ENCODE assay signal across 26 cellular contexts in the genomic region with DNA sequence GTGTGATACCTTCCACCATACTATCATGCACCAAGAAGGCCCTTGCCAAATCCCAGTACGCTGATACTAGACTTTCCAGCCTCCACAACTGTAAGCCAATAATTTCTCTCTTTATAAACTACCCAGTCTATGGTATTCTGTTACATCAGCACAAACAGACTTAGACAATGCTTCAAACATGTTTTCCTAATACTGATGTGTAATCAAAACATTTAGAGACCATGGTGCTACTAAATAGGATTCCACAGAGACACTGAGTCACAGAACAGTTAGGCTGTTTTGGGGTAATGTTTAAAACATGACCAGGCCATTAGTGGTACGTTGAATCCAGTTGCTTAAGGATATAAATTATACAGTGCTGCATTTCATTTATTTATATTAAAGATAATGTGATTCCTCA.
DNase-seq lines count a peak whose midpoint lies in the region; ATAC-seq and TF ChIP-seq lines count a peak whose summit lies in the region.
"Had no signal": no experiment of that assay in that cellular context is flagged by ENCODE, and none has a peak within 500 bp of the region (broad histone marks: within the 10 kb centered on the region; RNA-seq: fewer than 3 reads in every experiment).

No MANE protein-coding gene starts in this region.

- peaks cover 39% of the 10 kb centered on the region for H3K36me3 Mint-ChIP-seq in chondrocyte (ENCODE audit: low read depth)

- peak; percentile 41 for DNase-seq in AG04450 (ENCODE audit: low read depth, low spot score)
- DNase-seq in HCEC 1CT = peak; percentile 41
- no peak for DNase-seq in chondrocyte (ENCODE audit: low spot score)
- DNase-seq in head of caudate nucleus = no peak
- DNase-seq: activated CD4-positive, alpha-beta T cell treated with anti-CD3 and anti-CD28 coated beads, Interleukin-2, amount 50 U/mL, for 48 hours; activated effector memory CD4-positive, alpha-beta T cell treated with Interleukin-2 at 50 U/mL for 16 hours; colonic mucosa; endodermal cell; esophagus squamous epithelium; heart left ventricle; left cardiac atrium; mammary epithelial cell; MV-4-11; NCI-H1694 treated with DMSO at 0.1 percent for 48 hours; NCI-H526; SJCRH30; spleen; stimulated activated CD4-positive, alpha-beta T cell treated with anti-CD3 and anti-CD28 coated beads, Interleukin-2, amount 100 ng/mL, for 48 hours; T-cell had no signal

- H3K27me3 Mint-ChIP-seq in chondrocyte (ENCODE audit: low read depth) = no peaks in the 10 kb centered on the region
- H3K27me3 Mint-ChIP-seq: stimulated activated memory B cell treated with anti-CD40 and anti-IgM and Interleukin-4, amounts not matched to agents 10 μg/mL and 1 μg/mL and 100 μg/mL, for 72 hours; T-cell had no signal

- intact Hi-C loops in head of caudate nucleus (cut with DNase I) = no loop called here

- peaks cover 99% of the 10 kb centered on the region for H3K36me3 ChIP-seq in neutrophil
- H3K36me3 ChIP-seq: breast epithelium, colonic mucosa had no signal

- H3K27ac ChIP-seq in AG04450 (ENCODE audit: low read depth, low read length) (no peak overlapping the region), neutrophil (peak overlapping the region; percentile 17)
- H3K27ac ChIP-seq: breast epithelium, colonic mucosa, esophagus squamous epithelium, heart left ventricle, SJCRH30, spleen, suprapubic skin had no signal

- H3K4me3 ChIP-seq in AG04450 (ENCODE audit: low read depth, low read length) (no peak overlapping the region), neutrophil (ENCODE audit: low read depth in 1 of 2, low read length in 1 of 2) (no peak overlapping the region)
- H3K4me3 ChIP-seq: breast epithelium, colonic mucosa, esophagus squamous epithelium, heart left ventricle, SJCRH30, spleen, suprapubic skin had no signal

- H3K4me1 Mint-ChIP-seq in chondrocyte (ENCODE audit: low read depth) = peaks cover 59% of the 10 kb centered on the region
- H3K4me1 Mint-ChIP-seq: CD14-positive monocyte had no signal

- H3K27me3 ChIP-seq in AG04450 (ENCODE audit: control insufficient read depth, insufficient read depth, low read length) (no peaks in the 10 kb centered on the region), neutrophil (no peaks in the 10 kb centered on the region)
- H3K27me3 ChIP-seq: breast epithelium, colonic mucosa, esophagus squamous epithelium, heart left ventricle, SJCRH30, spleen, suprapubic skin had no signal

- CTCF ChIA-PET in AG04450 (lab: Charles Lee) = no interaction called here

- H3K4me3 Mint-ChIP-seq in chondrocyte (ENCODE audit: unreplicated experiment) = no peak overlapping the region
- H3K4me3 Mint-ChIP-seq: CD14-positive monocyte; endodermal cell; stimulated activated memory B cell treated with anti-CD40 and anti-IgM and Interleukin-4, amounts not matched to agents 10 μg/mL and 1 μg/mL and 100 μg/mL, for 72 hours; T-cell had no signal

- H3K9me3 Mint-ChIP-seq in chondrocyte (ENCODE audit: low read depth) = no peaks in the 10 kb centered on the region
- H3K9me3 Mint-ChIP-seq: stimulated activated memory B cell treated with anti-CD40 and anti-IgM and Interleukin-4, amounts not matched to agents 10 μg/mL and 1 μg/mL and 100 μg/mL, for 72 hours; T-cell had no signal

- POLR2A ChIA-PET in AG04450 (lab: Yijun Ruan, JAX) = no interaction called here

- TF ChIP-seq CTCF in AG04450 (IDR thresholded peaks at IDR 0.05; ENCODE audit: low read depth, low read length) (no peak), chondrocyte (IDR thresholded peaks at IDR 0.05) (no peak), neutrophil (IDR thresholded peaks at IDR 0.05) (no peak)

- ATAC-seq in GM18873 (IDR thresholded peaks at IDR 0.05; ENCODE audit: low FRiP score, unreplicated experiment) (no peak), HG02798 (IDR thresholded peaks at IDR 0.05; ENCODE audit: poor library complexity, unreplicated experiment) (no peak)
- ATAC-seq: heart left ventricle; left cardiac atrium; stimulated activated memory B cell treated with anti-CD40 and anti-IgM and Interleukin-4, amounts not matched to agents 10 μg/mL and 1 μg/mL and 100 μg/mL, for 72 hours; T-cell had no signal

- peak overlapping the region; percentile 53 for H3K27ac Mint-ChIP-seq in chondrocyte (ENCODE audit: unreplicated experiment)
- H3K27ac Mint-ChIP-seq: endodermal cell; stimulated activated memory B cell treated with anti-CD40 and anti-IgM and Interleukin-4, amounts not matched to agents 10 μg/mL and 1 μg/mL and 100 μg/mL, for 72 hours had no signal

- no peaks in the 10 kb centered on the region for H3K4me1 ChIP-seq in neutrophil (ENCODE audit: control insufficient read depth in 1 of 2, insufficient read depth in 1 of 2, low read depth in 1 of 2, low read length in 1 of 2)
- H3K4me1 ChIP-seq: breast epithelium, colonic mucosa had no signal

- no peaks in the 10 kb centered on the region for H3K9me3 ChIP-seq in AG04450 (ENCODE audit: control insufficient read depth, insufficient read depth, low read length)
- no peaks in the 10 kb centered on the region for H3K9me3 ChIP-seq in neutrophil
- H3K9me3 ChIP-seq: breast epithelium, colonic mucosa, esophagus squamous epithelium, heart left ventricle, SJCRH30, spleen, suprapubic skin had no signal

Comparison
In these comparisons a context has a peak if more than half of its experiments do, and no peak if none do; other contexts are left out.
1. DNase-seq: peak in AG04450 (single experiment) and HCEC 1CT (single experiment); none in chondrocyte (single experiment) and head of caudate nucleus (0 of 42).